ENCODE assay signal across 24 cellular contexts in the genomic region with DNA sequence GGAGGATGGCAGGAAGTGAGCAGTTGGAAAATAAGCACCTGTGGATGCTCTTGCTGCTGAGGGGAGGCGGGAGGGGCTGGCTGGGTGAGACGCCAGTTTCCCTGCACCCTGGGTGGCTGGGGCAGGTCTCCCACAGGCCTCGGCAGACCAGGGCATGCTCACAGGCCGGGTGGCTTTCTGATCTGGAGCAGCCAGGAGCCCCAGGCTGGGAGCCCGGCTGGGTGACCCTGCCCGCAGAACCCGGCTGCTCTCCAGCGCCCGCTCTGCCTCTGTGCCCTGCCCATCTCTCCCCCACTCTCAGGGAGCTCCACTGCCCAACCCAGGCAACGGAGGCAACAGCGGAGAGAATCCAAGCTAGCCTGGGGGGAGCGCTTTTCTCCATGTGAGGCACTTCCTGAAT. TPM values are rescaled to one million over a fixed set of nuclear protein-coding genes. Genes with fewer than 3 reads are reported as not detected.
DNase-seq lines count a peak whose midpoint lies in the region; ATAC-seq and TF ChIP-seq lines count a peak whose summit lies in the region.
"Had no signal": no experiment of that assay in that cellular context is flagged by ENCODE, and none has a peak within 500 bp of the region (broad histone marks: within the 10 kb centered on the region; RNA-seq: fewer than 3 reads in every experiment).

No MANE protein-coding gene starts in this region.

- WGBS in urinary bladder: 88% methylated on average over 12 of the region's 12 CpGs

- no peaks in the 10 kb centered on the region for H3K36me3 ChIP-seq in urinary bladder (ENCODE audit: insufficient read depth)
- H3K36me3 ChIP-seq: adrenal gland, cardiac muscle cell had no signal

- H3K9me3 Mint-ChIP-seq in activated naive CD4-positive, alpha-beta T cell treated with anti-CD3 and anti-CD28 coated beads, Interleukin-2, amount 50 U/mL, for 72 hours: no peaks in the 10 kb centered on the region
- no peaks in the 10 kb centered on the region for H3K9me3 Mint-ChIP-seq in activated naive CD4-positive, alpha-beta T cell treated with anti-CD3 and anti-CD28 coated beads, Interleukin-2, amount 10 ng/mL, durations not matched to agents 7 days and 5 days
- H3K9me3 Mint-ChIP-seq: CD4-positive, alpha-beta memory T cell; stimulated activated memory B cell treated with anti-CD40 and anti-IgM and Interleukin-4, amounts not matched to agents 10 μg/mL and 1 μg/mL and 100 μg/mL, for 72 hours had no signal

- peak overlapping the region; percentile 23 for H3K27ac ChIP-seq in RWPE1
- peak overlapping the region; percentile 12 for H3K27ac ChIP-seq in urinary bladder (ENCODE audit: low read depth)
- H3K27ac ChIP-seq: cardiac muscle cell, heart right ventricle, tibial artery had no signal

- H3K4me1 Mint-ChIP-seq in activated naive CD4-positive, alpha-beta T cell treated with anti-CD3 and anti-CD28 coated beads, Interleukin-2, amount 10 ng/mL, durations not matched to agents 7 days and 5 days: no peaks in the 10 kb centered on the region
- H3K4me1 Mint-ChIP-seq: stimulated activated memory B cell treated with anti-CD40 and anti-IgM and Interleukin-4, amounts not matched to agents 10 μg/mL and 1 μg/mL and 100 μg/mL, for 72 hours had no signal

- POLR2A ChIA-PET in RWPE1 (lab: Yijun Ruan, JAX; ENCODE audit: low non-redundant PET): no interaction called here

- no peaks in the 10 kb centered on the region for H3K27me3 Mint-ChIP-seq in activated naive CD4-positive, alpha-beta T cell treated with anti-CD3 and anti-CD28 coated beads, Interleukin-2, amount 10 ng/mL, durations not matched to agents 7 days and 5 days
- H3K27me3 Mint-ChIP-seq: CD4-positive, alpha-beta memory T cell; stimulated activated memory B cell treated with anti-CD40 and anti-IgM and Interleukin-4, amounts not matched to agents 10 μg/mL and 1 μg/mL and 100 μg/mL, for 72 hours had no signal

- ATAC-seq in activated naive CD4-positive, alpha-beta T cell treated with anti-CD3 and anti-CD28 coated beads, Interleukin-2, amount 50 U/mL, for 72 hours: no peak
- peak; percentile 54 for ATAC-seq in left lobe of liver
- no peak for ATAC-seq in GM21367 (IDR thresholded peaks at IDR 0.05; ENCODE audit: unreplicated experiment)
- no peak for ATAC-seq in HG03354 (IDR thresholded peaks at IDR 0.05; ENCODE audit: poor library complexity, severe bottlenecking, unreplicated experiment)
- ATAC-seq: heart right ventricle; stimulated activated memory B cell treated with anti-CD40 and anti-IgM and Interleukin-4, amounts not matched to agents 10 μg/mL and 1 μg/mL and 100 μg/mL, for 72 hours had no signal

- DNase-seq in activated naive CD4-positive, alpha-beta T cell treated with anti-CD3 and anti-CD28 coated beads, Interleukin-2, amount 50 U/mL, for 72 hours (ENCODE audit: low spot score in 2 of 2): no peak
- no peak for DNase-seq in activated naive CD4-positive, alpha-beta T cell treated with anti-CD3 and anti-CD28 coated beads, Interleukin-2, amount 10 ng/mL, durations not matched to agents 7 days and 5 days
- no peak for DNase-seq in RWPE1 (ENCODE audit: low spot score)
- peak; percentile 62 for DNase-seq in left lobe of liver (ENCODE audit: low spot score)
- DNase-seq in AG08396 (ENCODE audit: low spot score): no peak
- DNase-seq: activated CD4-positive, CD25-positive, alpha-beta regulatory T cell treated with anti-CD3 and anti-CD28 coated beads, Interleukin-2, amount 50 U/mL, for 72 hours; activated CD8-positive, alpha-beta memory T cell treated with anti-CD3 and anti-CD28 coated beads for 24 hours; CD4-positive, alpha-beta memory T cell; EL; HCEC 1CT; heart right ventricle; Kasumi-1; NCI-H1105 treated with DMSO at 0.1 percent for 48 hours; NCI-H2171; NCI-H82; SK-N-SH; T1000 had no signal

- H3K36me3 Mint-ChIP-seq in activated naive CD4-positive, alpha-beta T cell treated with anti-CD3 and anti-CD28 coated beads, Interleukin-2, amount 50 U/mL, for 72 hours: no peaks in the 10 kb centered on the region
- peaks cover 15% of the 10 kb centered on the region for H3K36me3 Mint-ChIP-seq in activated naive CD4-positive, alpha-beta T cell treated with anti-CD3 and anti-CD28 coated beads, Interleukin-2, amount 10 ng/mL, durations not matched to agents 7 days and 5 days

- H3K27ac Mint-ChIP-seq in activated naive CD4-positive, alpha-beta T cell treated with anti-CD3 and anti-CD28 coated beads, Interleukin-2, amount 50 U/mL, for 72 hours: peak overlapping the region; percentile 44 to 90
- no peak overlapping the region for H3K27ac Mint-ChIP-seq in activated naive CD4-positive, alpha-beta T cell treated with anti-CD3 and anti-CD28 coated beads, Interleukin-2, amount 10 ng/mL, durations not matched to agents 7 days and 5 days
- H3K27ac Mint-ChIP-seq: stimulated activated memory B cell treated with anti-CD40 and anti-IgM and Interleukin-4, amounts not matched to agents 10 μg/mL and 1 μg/mL and 100 μg/mL, for 72 hours had no signal

- no peaks in the 10 kb centered on the region for H3K4me1 ChIP-seq in urinary bladder (ENCODE audit: insufficient read depth)
- H3K4me1 ChIP-seq: tibial artery had no signal

- H3K4me3 ChIP-seq in urinary bladder (ENCODE audit: low read depth, low read length): no peak overlapping the region
- H3K4me3 ChIP-seq: adrenal gland, cardiac muscle cell, heart right ventricle, tibial artery had no signal

- CTCF ChIA-PET in activated naive CD4-positive, alpha-beta T cell treated with anti-CD3 and anti-CD28 coated beads, Interleukin-2, amount 10 ng/mL, durations not matched to agents 7 days and 5 days (lab: Charles Lee): interaction anchor here (0.9 to 2.6 kb wide), 2 partner anchors 10 to 44 kb away, joined by 3 to 7 read pairs; no protein-coding TSS in a partner anchor
- CTCF ChIA-PET in RWPE1 (lab: Yijun Ruan, JAX): interaction anchor here (0.8 kb wide), 1 partner anchor 12 kb away, joined by 3 read pairs; no protein-coding TSS in a partner anchor

- no peak overlapping the region for H3K4me3 Mint-ChIP-seq in activated naive CD4-positive, alpha-beta T cell treated with anti-CD3 and anti-CD28 coated beads, Interleukin-2, amount 10 ng/mL, durations not matched to agents 7 days and 5 days
- H3K4me3 Mint-ChIP-seq: stimulated activated memory B cell treated with anti-CD40 and anti-IgM and Interleukin-4, amounts not matched to agents 10 μg/mL and 1 μg/mL and 100 μg/mL, for 72 hours had no signal

- no peak for TF ChIP-seq CTCF in RWPE1 (conservative IDR thresholded peaks at IDR 0.05; ENCODE audit: low read depth)

RNA-seq across cellular contexts. Expression of gene DCPS, which starts 24.6 kb away (rescaled TPM):
- total RNA-seq in activated naive CD4-positive, alpha-beta T cell treated with anti-CD3 and anti-CD28 coated beads, Interleukin-2, amount 50 U/mL, for 72 hours: 10 to 100 TPM; 28.1 to 40.2 TPM
- 14.5 TPM for total RNA-seq in left lobe of liver
- total RNA-seq in urinary bladder: 6.7 TPM
- polyA plus RNA-seq in urinary bladder: 28.3 TPM

RNA-seq across cellular contexts. Expression of gene ST3GAL4, which starts 27.0 kb away (rescaled TPM):
- total RNA-seq in activated naive CD4-positive, alpha-beta T cell treated with anti-CD3 and anti-CD28 coated beads, Interleukin-2, amount 50 U/mL, for 72 hours: 10 to 100 TPM in 1 of 2 donors, 1 to 10 TPM in 1; 7.2 to 10.5 TPM
- total RNA-seq in left lobe of liver (7.3 TPM), urinary bladder (35.2 TPM)
- 48.5 TPM for polyA plus RNA-seq in urinary bladder

RNA-seq across cellular contexts. Expression of gene TIRAP, which starts 45.6 kb away (rescaled TPM):
- 1 to 10 TPM; 2.8 to 7.4 TPM for total RNA-seq in activated naive CD4-positive, alpha-beta T cell treated with anti-CD3 and anti-CD28 coated beads, Interleukin-2, amount 50 U/mL, for 72 hours
- total RNA-seq in left lobe of liver (11.4 TPM), urinary bladder (5.8 TPM)
- polyA plus RNA-seq in urinary bladder: 11.5 TPM

RNA-seq across cellular contexts. Expression of gene FOXRED1, which starts 59.5 kb away (rescaled TPM):
- 10 to 100 TPM; 57.7 to 61.1 TPM for total RNA-seq in activated naive CD4-positive, alpha-beta T cell treated with anti-CD3 and anti-CD28 coated beads, Interleukin-2, amount 50 U/mL, for 72 hours
- 46.0 TPM for total RNA-seq in left lobe of liver
- total RNA-seq in urinary bladder: 11.4 TPM
- 20.4 TPM for polyA plus RNA-seq in urinary bladder

RNA-seq across cellular contexts. Expression of gene SRPRA, which starts 59.7 kb away (rescaled TPM):
- 100 to 1,000 TPM; 106 to 159 TPM for total RNA-seq in activated naive CD4-positive, alpha-beta T cell treated with anti-CD3 and anti-CD28 coated beads, Interleukin-2, amount 50 U/mL, for 72 hours
- 149 TPM for total RNA-seq in left lobe of liver
- total RNA-seq in urinary bladder: 35.1 TPM
- polyA plus RNA-seq in urinary bladder: 92.8 TPM
